In genomic region chr11:776459-777287, GRCh38 we compare ENCODE assay signal across 8 cellular contexts. TPM values are rescaled to one million over a fixed set of nuclear protein-coding genes. Genes with fewer than 3 reads are reported as not detected.
DNase-seq lines count a peak whose midpoint lies in the region; ATAC-seq and TF ChIP-seq lines count a peak whose summit lies in the region.

No MANE protein-coding gene starts in this region.

- H3K9me3 ChIP-seq in KOPT-K1 (ENCODE audit: insufficient read depth, low read length, poor library complexity, severe bottlenecking) = no peaks in the 10 kb centered on the region
- H3K9me3 ChIP-seq in right cardiac atrium (ENCODE audit: control insufficient read depth, low read length) = no peaks in the 10 kb centered on the region
- H3K9me3 ChIP-seq in sigmoid colon = no peaks in the 10 kb centered on the region

- TF ChIP-seq EP300 in sigmoid colon (IDR thresholded peaks at IDR 0.05) = no peak

- H3K27me3 ChIP-seq in right cardiac atrium (ENCODE audit: control insufficient read depth, insufficient read depth) (no peaks in the 10 kb centered on the region), sigmoid colon (no peaks in the 10 kb centered on the region)

- no peaks in the 10 kb centered on the region for H3K4me1 Mint-ChIP-seq in activated T-helper 17 cell treated with anti-CD3 and anti-CD28 coated beads, Interleukin-2, amount 50 U/mL, for 72 hours

- peaks cover 28% of the 10 kb centered on the region for H3K36me3 Mint-ChIP-seq in activated T-helper 17 cell treated with anti-CD3 and anti-CD28 coated beads, Interleukin-2, amount 50 U/mL, for 72 hours (ENCODE audit: low read depth)

- H3K9me3 Mint-ChIP-seq in activated T-helper 17 cell treated with anti-CD3 and anti-CD28 coated beads, Interleukin-2, amount 50 U/mL, for 72 hours = no peaks in the 10 kb centered on the region

- no peak for TF ChIP-seq CTCF in sigmoid colon (IDR thresholded peaks at IDR 0.05)

- H3K4me3 ChIP-seq in right cardiac atrium (ENCODE audit: low read length) (peak overlapping the region; percentile 67), sigmoid colon (peak overlapping the region; percentile 71 to 99 (median 84))

- DNase-seq in NCI-H345 (lab: John Stamatoyannopoulos, UW) (peak; percentile 36), NCI-H345 treated with DMSO at 0.1 percent for 48 hours (lab: John Stamatoyannopoulos, UW; ENCODE audit: unreplicated experiment) (no peak), right cardiac atrium (peak; percentile 39 to 70 (median 69)), sigmoid colon (peak; percentile 70), hippocampal formation (lab: John Stamatoyannopoulos, UW) (no peak)

- H3K4me1 ChIP-seq in right cardiac atrium (ENCODE audit: control insufficient read depth, insufficient read depth, low read length) (peaks cover 9% of the 10 kb centered on the region), sigmoid colon (peaks cover 0 to 54% (median 39%) of the 10 kb centered on the region in 4 donors)

- H3K27ac ChIP-seq in KOPT-K1 (ENCODE audit: low read depth, low read length, poor library complexity, severe bottlenecking) (peak overlapping the region; percentile 91), right cardiac atrium (ENCODE audit: low read length) (peak overlapping the region; percentile 59), sigmoid colon (peak overlapping the region; percentile 76 to 89 (median 85))

- 2% methylated on average over 68 of the region's 68 CpGs for WGBS in right cardiac atrium
- WGBS in sigmoid colon, 2 donors = 1 to 3% methylated on average over 68 of the region's 68 CpGs

- peak overlapping the region; percentile 86 for H3K27ac Mint-ChIP-seq in activated T-helper 17 cell treated with anti-CD3 and anti-CD28 coated beads, Interleukin-2, amount 50 U/mL, for 72 hours

- intact Hi-C loops in right cardiac atrium (cut with DNase I) (no loop called here), sigmoid colon (cut with DNase I) (no loop called here)

- ATAC-seq in GM21786 (IDR thresholded peaks at IDR 0.05; ENCODE audit: unreplicated experiment) (peak; percentile 30), right cardiac atrium (peak; percentile 28 to 31)
- ATAC-seq in activated T-helper 17 cell treated with anti-CD3 and anti-CD28 coated beads, Interleukin-2, amount 50 U/mL, for 72 hours (replicated peaks) = peak; percentile 53

- H3K36me3 ChIP-seq in KOPT-K1 (ENCODE audit: insufficient read depth, low read length) (peaks cover 48% of the 10 kb centered on the region), sigmoid colon (peaks cover 0 to 23% (median 3%) of the 10 kb centered on the region in 4 donors)

- peak overlapping the region; percentile 83 for H3K4me3 Mint-ChIP-seq in activated T-helper 17 cell treated with anti-CD3 and anti-CD28 coated beads, Interleukin-2, amount 50 U/mL, for 72 hours

- no peaks in the 10 kb centered on the region for H3K27me3 Mint-ChIP-seq in activated T-helper 17 cell treated with anti-CD3 and anti-CD28 coated beads, Interleukin-2, amount 50 U/mL, for 72 hours

- no peak for TF ChIP-seq POLR2A in sigmoid colon (IDR thresholded peaks at IDR 0.05)

RNA-seq across cellular contexts. Expression of gene GATD1, which starts 0.6 kb away (rescaled TPM):
- 10 to 100 TPM; 42.3 to 60.9 TPM for total RNA-seq in activated T-helper 17 cell treated with anti-CD3 and anti-CD28 coated beads, Interleukin-2, amount 50 U/mL, for 72 hours
- 10 to 100 TPM; 30.0 to 34.5 (median 30.8) TPM for total RNA-seq in right cardiac atrium
- 26.7 TPM for polyA plus RNA-seq in right cardiac atrium
- total RNA-seq in sigmoid colon = 10 to 100 TPM in 3 of 4 donors, 1 to 10 TPM in 1; 6.7 to 26.3 (median 14.9) TPM
- 10 to 100 TPM in 2 of 3 donors, 1 to 10 TPM in 1; 7.8 to 55.9 (median 40.0) TPM for polyA plus RNA-seq in sigmoid colon

RNA-seq across cellular contexts. Expression of gene CEND1, which starts 13.2 kb away (rescaled TPM):
- 1 to 10 TPM; 1.2 to 3.9 TPM for total RNA-seq in activated T-helper 17 cell treated with anti-CD3 and anti-CD28 coated beads, Interleukin-2, amount 50 U/mL, for 72 hours
- total RNA-seq in right cardiac atrium (under 1 TPM in 3 of 4 donors, not detected in 1; 0.15 to 0.37 (median 0.28) TPM), sigmoid colon (1 to 10 TPM; 1.8 to 3.6 (median 2.6) TPM)
- polyA plus RNA-seq in right cardiac atrium (0.59 TPM), sigmoid colon (1 to 10 TPM in 1 of 3 donors, not detected in 2; 2.0 TPM)

RNA-seq across cellular contexts. Expression of gene SLC25A22, which starts 21.4 kb away (rescaled TPM):
- total RNA-seq in activated T-helper 17 cell treated with anti-CD3 and anti-CD28 coated beads, Interleukin-2, amount 50 U/mL, for 72 hours = 10 to 100 TPM; 27.9 to 62.2 TPM
- total RNA-seq in right cardiac atrium = 1 to 10 TPM; 3.8 to 9.0 (median 6.5) TPM
- polyA plus RNA-seq in right cardiac atrium = 4.1 TPM
- 1 to 10 TPM; 3.8 to 7.2 (median 5.4) TPM for total RNA-seq in sigmoid colon
- 10 to 100 TPM in 1 of 3 donors, 1 to 10 TPM in 2; 7.8 to 26.4 (median 9.7) TPM for polyA plus RNA-seq in sigmoid colon

RNA-seq across cellular contexts. Expression of gene PIDD1, which starts 28.4 kb away (rescaled TPM):
- total RNA-seq in activated T-helper 17 cell treated with anti-CD3 and anti-CD28 coated beads, Interleukin-2, amount 50 U/mL, for 72 hours = 10 to 100 TPM; 35.8 to 43.8 TPM
- total RNA-seq in right cardiac atrium (1 to 10 TPM; 5.6 to 9.6 (median 8.9) TPM), sigmoid colon (10 to 100 TPM in 2 of 4 donors, 1 to 10 TPM in 2; 6.7 to 26.6 (median 11.4) TPM)
- polyA plus RNA-seq in right cardiac atrium (10.4 TPM), sigmoid colon (10 to 100 TPM in 1 of 3 donors, 1 to 10 TPM in 2; 4.9 to 28.8 (median 6.0) TPM)

RNA-seq across cellular contexts. Expression of gene TALDO1, which starts 29.4 kb away (rescaled TPM):
- 100 to 1,000 TPM; 131 to 255 TPM for total RNA-seq in activated T-helper 17 cell treated with anti-CD3 and anti-CD28 coated beads, Interleukin-2, amount 50 U/mL, for 72 hours
- total RNA-seq in right cardiac atrium (10 to 100 TPM; 84.7 to 99.9 (median 94.9) TPM), sigmoid colon (100 to 1,000 TPM in 2 of 4 donors, 10 to 100 TPM in 2; 94.6 to 133 (median 108) TPM)
- polyA plus RNA-seq in right cardiac atrium (82.3 TPM), sigmoid colon (100 to 1,000 TPM; 142 to 177 (median 170) TPM)

Comparison
In these comparisons a context has a peak if more than half of its experiments do, and no peak if none do; other contexts are left out.
1. DNase-seq: peak in NCI-H345 (single experiment), right cardiac atrium (3 of 3) and sigmoid colon (single experiment); none in NCI-H345 treated with DMSO at 0.1 percent for 48 hours (single experiment) and hippocampal formation (0 of 2).
2. Peak in every context shown above with its lines, with median percentiles within 50 percentile points of each other: ATAC-seq and H3K27ac ChIP-seq.